10 cellular contexts compared by ENCODE assay signal in the genomic region with DNA sequence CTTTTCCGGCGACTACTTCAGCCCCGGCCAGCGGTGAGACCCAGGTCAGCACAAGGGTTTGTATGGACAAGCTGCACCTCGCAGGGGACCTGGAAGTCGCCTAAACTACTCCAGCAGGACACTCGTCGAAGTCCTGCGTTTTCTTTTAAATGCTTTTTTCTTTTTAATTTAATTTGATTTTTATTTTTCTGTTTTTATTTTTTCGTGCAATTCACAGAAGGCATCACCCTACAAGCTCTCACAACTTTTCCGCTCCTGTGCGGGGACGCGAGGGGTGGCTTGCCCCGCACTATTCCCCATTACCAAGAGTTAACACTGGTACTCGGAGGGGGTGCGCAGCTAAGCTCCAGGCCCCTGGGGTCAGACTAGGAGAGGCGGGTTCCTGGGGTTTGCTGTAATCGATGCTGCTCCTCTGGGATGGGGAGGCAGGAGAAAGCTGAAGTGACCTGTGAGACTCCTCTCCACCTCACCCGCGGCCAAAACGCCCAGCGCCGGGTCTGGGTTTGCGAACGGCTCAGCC. TPM values are rescaled to one million over a fixed set of nuclear protein-coding genes. Genes with fewer than 3 reads are reported as not detected.
DNase-seq lines count a peak whose midpoint lies in the region; ATAC-seq and TF ChIP-seq lines count a peak whose summit lies in the region.
"Had no signal": no experiment of that assay in that cellular context is flagged by ENCODE, and none has a peak within 500 bp of the region (broad histone marks: within the 10 kb centered on the region; RNA-seq: fewer than 3 reads in every experiment).

No MANE protein-coding gene starts in this region.

- no peaks in the 10 kb centered on the region for H4K20me1 ChIP-seq in Karpas-422 (ENCODE audit: insufficient read depth, low read depth, low read length)

- POLR2A ChIA-PET in AG04450 (lab: Yijun Ruan, JAX): interaction anchor here (0.6 to 1.4 kb wide), 3 partner anchors 12 to 459 kb away, joined by 3 to 5 read pairs (median 4); no protein-coding TSS in a partner anchor

- H3K4me2 ChIP-seq in Karpas-422 (ENCODE audit: low read depth, low read length, poor library complexity, severe bottlenecking): no peak overlapping the region

- no peak for ATAC-seq in GM19467 (IDR thresholded peaks at IDR 0.05; ENCODE audit: unreplicated experiment)

- H3K4me1 ChIP-seq in SJCRH30 (peaks cover 10% of the 10 kb centered on the region), Karpas-422 (ENCODE audit: low read length) (no peaks in the 10 kb centered on the region)

- H3K9ac ChIP-seq in Karpas-422 (ENCODE audit: low read length): no peak overlapping the region

- no peaks in the 10 kb centered on the region for H3K79me2 ChIP-seq in Karpas-422 (ENCODE audit: low read length)

- no peaks in the 10 kb centered on the region for H3K9me2 ChIP-seq in Karpas-422 (replicated peaks; ENCODE audit: insufficient read depth, low read length)

- H3K36me3 ChIP-seq in SJCRH30 (no peaks in the 10 kb centered on the region), Karpas-422 (ENCODE audit: insufficient read depth, low read length) (no peaks in the 10 kb centered on the region)

- DNase-seq in AG04450 (ENCODE audit: low read depth, low spot score) (no peak), SJCRH30 (no peak), foreskin fibroblast (peak in 1 of 2 donors; percentile 6), progenitor cell of endocrine pancreas (ENCODE audit: low spot score, unreplicated experiment) (no peak), Karpas-422 (no peak), COLO829 (ENCODE audit: low spot score) (no peak), activated gamma-delta T cell (lab: John Stamatoyannopoulos, UW) (no peak)
- DNase-seq: CD8-positive, alpha-beta memory T cell had no signal

- no peak overlapping the region for H3K27ac Mint-ChIP-seq in progenitor cell of endocrine pancreas
- H3K27ac Mint-ChIP-seq: activated naive CD4-positive, alpha-beta T cell treated with anti-CD3 and anti-CD28 coated beads, Interleukin-2, amount 50 U/mL, for 24 hours; CD8-positive, alpha-beta memory T cell had no signal

- H3K4me3 Mint-ChIP-seq in progenitor cell of endocrine pancreas (ENCODE audit: low read depth): peak overlapping the region; percentile 84
- H3K4me3 Mint-ChIP-seq: activated naive CD4-positive, alpha-beta T cell treated with anti-CD3 and anti-CD28 coated beads, Interleukin-2, amount 50 U/mL, for 24 hours; CD8-positive, alpha-beta memory T cell had no signal

- H3K27ac ChIP-seq in AG04450 (ENCODE audit: low read depth, low read length) (no peak overlapping the region), SJCRH30 (peak overlapping the region; percentile 87), Karpas-422 (ENCODE audit: low read length) (no peak overlapping the region)

- peaks cover 60% of the 10 kb centered on the region for H3K27me3 Mint-ChIP-seq in progenitor cell of endocrine pancreas

- CTCF ChIA-PET in AG04450 (lab: Charles Lee): no interaction called here

- H3K4me3 ChIP-seq in AG04450 (ENCODE audit: low read depth, low read length): peak overlapping the region; percentile 82
- H3K4me3 ChIP-seq in SJCRH30: peak overlapping the region; percentile 81
- peak overlapping the region; percentile 48 to 61 for H3K4me3 ChIP-seq in foreskin fibroblast (ENCODE audit: low read depth in 1 of 2, low read length in 2 of 2)
- H3K4me3 ChIP-seq in Karpas-422 (ENCODE audit: low read length): no peak overlapping the region

- no peak overlapping the region for H2AFZ ChIP-seq in Karpas-422 (ENCODE audit: low read length)

- peaks cover 16% of the 10 kb centered on the region for H3K4me1 Mint-ChIP-seq in progenitor cell of endocrine pancreas (ENCODE audit: low read depth)
- H3K4me1 Mint-ChIP-seq: activated naive CD4-positive, alpha-beta T cell treated with anti-CD3 and anti-CD28 coated beads, Interleukin-2, amount 50 U/mL, for 24 hours; CD8-positive, alpha-beta memory T cell had no signal

- no peaks in the 10 kb centered on the region for H3K9me3 Mint-ChIP-seq in progenitor cell of endocrine pancreas (ENCODE audit: low read depth)
- H3K9me3 Mint-ChIP-seq: activated naive CD4-positive, alpha-beta T cell treated with anti-CD3 and anti-CD28 coated beads, Interleukin-2, amount 50 U/mL, for 24 hours had no signal

- H3K36me3 Mint-ChIP-seq in progenitor cell of endocrine pancreas (ENCODE audit: insufficient read depth): no peaks in the 10 kb centered on the region
- H3K36me3 Mint-ChIP-seq: activated naive CD4-positive, alpha-beta T cell treated with anti-CD3 and anti-CD28 coated beads, Interleukin-2, amount 50 U/mL, for 24 hours; CD8-positive, alpha-beta memory T cell had no signal

- no peak for TF ChIP-seq CTCF in AG04450 (IDR thresholded peaks at IDR 0.05; ENCODE audit: low read depth, low read length)
- no peak for TF ChIP-seq CTCF in foreskin fibroblast (IDR thresholded peaks at IDR 0.05; ENCODE audit: low read depth, low read length)
- TF ChIP-seq CTCF in progenitor cell of endocrine pancreas (IDR thresholded peaks at IDR 0.05; ENCODE audit: unreplicated experiment): no peak

- H3K9me3 ChIP-seq in AG04450 (ENCODE audit: control insufficient read depth, insufficient read depth, low read length): no peaks in the 10 kb centered on the region; the same call in 1 of the 2 replicates
- no peaks in the 10 kb centered on the region for H3K9me3 ChIP-seq in SJCRH30 (replicated peaks)
- peaks cover 6% of the 10 kb centered on the region; the same call in 1 of the 2 replicates for H3K9me3 ChIP-seq in Karpas-422 (ENCODE audit: low read length)

- H3K27me3 ChIP-seq in AG04450 (ENCODE audit: control insufficient read depth, insufficient read depth, low read length) (no peaks in the 10 kb centered on the region), SJCRH30 (no peaks in the 10 kb centered on the region), Karpas-422 (ENCODE audit: low read length) (no peaks in the 10 kb centered on the region)

RNA-seq across cellular contexts. Expression of a gene that starts 1.3 kb away (rescaled TPM):
- polyA plus RNA-seq in AG04450 (2011; rRNA removed): 42.0 and 61.9 TPM in 2 replicates
- polyA minus RNA-seq in AG04450 (2011; rRNA and poly(A)+ RNA removed): 27.6 and 43.1 TPM in 2 replicates
- total RNA-seq in SJCRH30 (2014; rRNA removed; shearing (Covaris generic)): 27.8 and 29.0 TPM in 2 replicates
- total RNA-seq in progenitor cell of endocrine pancreas: 4.8 and 5.6 TPM in 2 replicates
- total RNA-seq in Karpas-422 (2014; rRNA removed; shearing (Covaris generic); ENCODE audit: low replicate concordance): not detected in 2 replicates
- total RNA-seq: CD8-positive, alpha-beta memory T cell had no signal
- polyA plus RNA-seq: CD8-positive, alpha-beta memory T cell had no signal
